Comparison of ENCODE assay signal across 8 cellular contexts in the genomic region with DNA sequence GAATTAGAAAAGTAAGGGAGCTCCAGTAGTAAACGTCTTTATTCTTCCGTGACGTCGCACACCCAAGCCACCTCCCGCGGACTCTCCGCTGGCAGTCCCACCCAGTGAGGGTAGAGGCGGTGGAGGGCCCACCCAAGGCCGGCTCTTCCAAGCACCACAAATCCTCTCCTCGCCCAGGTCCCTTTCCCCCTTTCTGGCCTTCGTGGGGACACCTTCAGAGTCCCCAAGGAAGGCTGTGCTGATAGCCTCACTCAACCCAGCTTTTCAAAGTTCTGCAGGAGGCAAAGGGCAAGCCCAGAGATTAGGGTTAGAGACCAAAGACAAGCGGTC. TPM values are rescaled to one million over a fixed set of nuclear protein-coding genes. Genes with fewer than 3 reads are reported as not detected.
DNase-seq lines count a peak whose midpoint lies in the region; ATAC-seq lines count a peak whose summit lies in the region.

No MANE protein-coding gene starts in this region.

- H3K9me3 Mint-ChIP-seq in activated naive CD8-positive, alpha-beta T cell treated with anti-CD3 and anti-CD28 coated beads, Interleukin-2, amount 10 ng/mL, durations not matched to agents 7 days and 5 days = no peaks in the 10 kb centered on the region

- peak; percentile 37 for ATAC-seq in GM19324 (IDR thresholded peaks at IDR 0.05; ENCODE audit: low FRiP score, unreplicated experiment)
- peak; percentile 26 for ATAC-seq in HG03097 (IDR thresholded peaks at IDR 0.05; ENCODE audit: low FRiP score, unreplicated experiment)
- peak; percentile 49 for ATAC-seq in activated naive CD8-positive, alpha-beta T cell treated with anti-CD3 and anti-CD28 coated beads, Interleukin-2, amount 10 ng/mL, durations not matched to agents 7 days and 5 days (ENCODE audit: low read depth)

- peaks cover 31% of the 10 kb centered on the region for H3K36me3 Mint-ChIP-seq in activated naive CD8-positive, alpha-beta T cell treated with anti-CD3 and anti-CD28 coated beads, Interleukin-2, amount 10 ng/mL, durations not matched to agents 7 days and 5 days

- H3K9ac ChIP-seq in iPS-20b (ENCODE audit: low read depth, low read length) = peak overlapping the region; percentile 93
- H3K9ac ChIP-seq in subcutaneous abdominal adipose tissue (ENCODE audit: low read length in 5 of 5) = peak overlapping the region; percentile 97 to 100 (median 97)

- POLR2A ChIA-PET in activated naive CD8-positive, alpha-beta T cell treated with anti-CD3 and anti-CD28 coated beads, Interleukin-2, amount 10 ng/mL, durations not matched to agents 7 days and 5 days (lab: Charles Lee) = interaction anchor here (0.5 to 4.3 kb wide), 20 partner anchors 10 to 882 kb away, joined by 3 to 57 read pairs (median 4); a partner anchor contains a TSS

- H3K4me1 Mint-ChIP-seq in activated naive CD8-positive, alpha-beta T cell treated with anti-CD3 and anti-CD28 coated beads, Interleukin-2, amount 10 ng/mL, durations not matched to agents 7 days and 5 days = peaks cover 27% of the 10 kb centered on the region

- H3K36me3 ChIP-seq in iPS-20b (ENCODE audit: insufficient read depth, low read depth, low read length) = peaks cover 59% of the 10 kb centered on the region
- H3K36me3 ChIP-seq in subcutaneous abdominal adipose tissue (ENCODE audit: control insufficient read depth in 5 of 5, insufficient read depth in 5 of 5, low read length in 5 of 5) = peaks cover 8 to 62% (median 52%) of the 10 kb centered on the region in 5 donors

- H3K27ac ChIP-seq in iPS-20b (ENCODE audit: low read length) (no peak overlapping the region), subcutaneous abdominal adipose tissue (ENCODE audit: low read depth, low read length) (peak overlapping the region; percentile 91)

- peak overlapping the region; percentile 92 for H3K27ac Mint-ChIP-seq in activated naive CD8-positive, alpha-beta T cell treated with anti-CD3 and anti-CD28 coated beads, Interleukin-2, amount 10 ng/mL, durations not matched to agents 7 days and 5 days

- no peak for DNase-seq in activated naive CD8-positive, alpha-beta T cell treated with anti-CD3 and anti-CD28 coated beads, Interleukin-2, amount 10 ng/mL, durations not matched to agents 7 days and 5 days
- DNase-seq in activated CD4-positive, CD25-positive, alpha-beta regulatory T cell (lab: John Stamatoyannopoulos, UW) = no peak
- no peak for DNase-seq in RKO (ENCODE audit: low spot score)
- no peak for DNase-seq in SK-N-DZ (ENCODE audit: low spot score)

- peak overlapping the region; percentile 96 for H3K4me3 Mint-ChIP-seq in activated naive CD8-positive, alpha-beta T cell treated with anti-CD3 and anti-CD28 coated beads, Interleukin-2, amount 10 ng/mL, durations not matched to agents 7 days and 5 days

- H3K4me3 ChIP-seq in iPS-20b (ENCODE audit: low read length) = peak overlapping the region; percentile 81
- H3K4me3 ChIP-seq in subcutaneous abdominal adipose tissue (ENCODE audit: low read depth in 1 of 5, low read length in 5 of 5) = peak overlapping the region; percentile 59 to 99 (median 91)

- H3K4me1 ChIP-seq in iPS-20b (ENCODE audit: insufficient read depth, low read length) (no peaks in the 10 kb centered on the region), subcutaneous abdominal adipose tissue (ENCODE audit: control insufficient read depth in 5 of 5, insufficient read depth in 5 of 5, low read length in 5 of 5) (peaks cover 0 to 22% (median 20%) of the 10 kb centered on the region in 5 donors)

- H3K9me3 ChIP-seq in iPS-20b (ENCODE audit: insufficient read depth, low read depth, low read length) (no peaks in the 10 kb centered on the region), subcutaneous abdominal adipose tissue (ENCODE audit: control insufficient read depth in 5 of 5, low read length in 5 of 5) (no peaks in the 10 kb centered on the region)

- no peaks in the 10 kb centered on the region for H3K27me3 Mint-ChIP-seq in activated naive CD8-positive, alpha-beta T cell treated with anti-CD3 and anti-CD28 coated beads, Interleukin-2, amount 10 ng/mL, durations not matched to agents 7 days and 5 days

- H3K27me3 ChIP-seq in iPS-20b (ENCODE audit: insufficient read depth, low read length) (no peaks in the 10 kb centered on the region), subcutaneous abdominal adipose tissue (ENCODE audit: control insufficient read depth in 5 of 5, insufficient read depth in 4 of 5, low read length in 5 of 5) (no peaks in the 10 kb centered on the region)

RNA-seq across cellular contexts. Expression of a gene that starts 0.3 kb away (rescaled TPM):
- 10 to 100 TPM; 30.1 to 31.2 TPM for total RNA-seq in activated naive CD8-positive, alpha-beta T cell treated with anti-CD3 and anti-CD28 coated beads, Interleukin-2, amount 10 ng/mL, durations not matched to agents 7 days and 5 days
- 8.6 and 11.6 TPM in 2 replicates for polyA plus RNA-seq in SK-N-DZ (2014; cell fraction: cytosol; rRNA removed)
- polyA plus RNA-seq in SK-N-DZ (2014; cell fraction: nucleus; rRNA removed) = 7.6 and 8.3 TPM in 2 replicates

RNA-seq across cellular contexts. Expression of a gene that starts 9.8 kb away (rescaled TPM):
- total RNA-seq in activated naive CD8-positive, alpha-beta T cell treated with anti-CD3 and anti-CD28 coated beads, Interleukin-2, amount 10 ng/mL, durations not matched to agents 7 days and 5 days = 10 to 100 TPM; 17.3 to 19.6 TPM
- polyA plus RNA-seq in SK-N-DZ (2014; cell fraction: cytosol; rRNA removed) = 4.3 and 5.4 TPM in 2 replicates
- polyA plus RNA-seq in SK-N-DZ (2014; cell fraction: nucleus; rRNA removed) = 5.7 and 7.7 TPM in 2 replicates

RNA-seq across cellular contexts. Expression of a gene that starts 23.3 kb away (rescaled TPM):
- total RNA-seq in activated naive CD8-positive, alpha-beta T cell treated with anti-CD3 and anti-CD28 coated beads, Interleukin-2, amount 10 ng/mL, durations not matched to agents 7 days and 5 days = not detected
- 0.21 TPM in 1 of 2 replicates, not detected in the other for polyA plus RNA-seq in SK-N-DZ (2014; cell fraction: cytosol; rRNA removed)
- polyA plus RNA-seq in SK-N-DZ (2014; cell fraction: nucleus; rRNA removed) = not detected in 2 replicates

RNA-seq across cellular contexts. Expression of a gene that starts 27.5 kb away (rescaled TPM):
- total RNA-seq in activated naive CD8-positive, alpha-beta T cell treated with anti-CD3 and anti-CD28 coated beads, Interleukin-2, amount 10 ng/mL, durations not matched to agents 7 days and 5 days = 1 to 10 TPM; 1.4 to 1.8 TPM
- 0.81 TPM in 1 of 2 replicates, not detected in the other for polyA plus RNA-seq in SK-N-DZ (2014; cell fraction: cytosol; rRNA removed)
- polyA plus RNA-seq in SK-N-DZ (2014; cell fraction: nucleus; rRNA removed) = 0.12 TPM in 1 of 2 replicates, not detected in the other

RNA-seq across cellular contexts. Expression of a gene that starts 31.1 kb away (rescaled TPM):
- total RNA-seq in activated naive CD8-positive, alpha-beta T cell treated with anti-CD3 and anti-CD28 coated beads, Interleukin-2, amount 10 ng/mL, durations not matched to agents 7 days and 5 days = 10 to 100 TPM; 59.0 to 59.1 TPM
- 18.7 and 34.0 TPM in 2 replicates for polyA plus RNA-seq in SK-N-DZ (2014; cell fraction: cytosol; rRNA removed)
- 21.9 and 28.1 TPM in 2 replicates for polyA plus RNA-seq in SK-N-DZ (2014; cell fraction: nucleus; rRNA removed)
